22 cellular contexts compared by ENCODE assay signal in genomic region chrX:78746496-78746895, GRCh38. TPM values are rescaled to one million over a fixed set of nuclear protein-coding genes. Genes with fewer than 3 reads are reported as not detected.
"Had no signal": no experiment of that assay in that cellular context is flagged by ENCODE, and none has a peak within 500 bp of the region (broad histone marks: within the 10 kb centered on the region; RNA-seq: fewer than 3 reads in every experiment).

No MANE protein-coding gene starts in this region.

- DNase-seq: activated CD4-positive, alpha-beta T cell treated with anti-CD3 and anti-CD28 coated beads, Interleukin-2, amount 10 ng/mL, durations not matched to agents 24 days and 14 days; activated CD8-positive, alpha-beta T cell treated with anti-CD3 and anti-CD28 coated beads for 36 hours; activated naive CD4-positive, alpha-beta T cell; activated naive CD8-positive, alpha-beta T cell treated with anti-CD3 and anti-CD28 coated beads for 36 hours; activated T-cell treated with anti-CD3 and anti-CD28 coated beads, Interleukin-2, amount 50 U/mL, for 1 hour; amniotic stem cell; body of pancreas; central memory CD4-positive, alpha-beta T cell; gastrocnemius medialis; heart right ventricle; right cardiac atrium; stimulated activated naive CD8-positive, alpha-beta T cell treated with anti-CD3 and anti-CD28 coated beads, Interleukin-15, amount 100 ng/mL, for 72 hours; T-cell; trophoblast cell had no signal

- H3K4me1 ChIP-seq: body of pancreas, gastrocnemius medialis, heart right ventricle, prostate gland had no signal

- H3K27ac Mint-ChIP-seq: activated CD4-positive, alpha-beta T cell treated with anti-CD3 and anti-CD28 coated beads, Interleukin-2, amount 10 ng/mL, durations not matched to agents 24 days and 14 days; activated CD8-positive, alpha-beta T cell treated with anti-CD3 and anti-CD28 coated beads for 36 hours; activated naive CD8-positive, alpha-beta T cell treated with anti-CD3 and anti-CD28 coated beads for 36 hours; activated T-helper 17 cell treated with anti-CD3 and anti-CD28 coated beads, Interleukin-2, amount 50 U/mL, for 72 hours; mesothelial cell of epicardium; natural killer cell treated with Interleukin-12 subunit alpha and Interleukin-12 subunit beta and Interleukin-15 and Interleukin-18, amount 100 ng/mL, for 72 hours; stimulated activated naive CD8-positive, alpha-beta T cell treated with anti-CD3 and anti-CD28 coated beads, Interleukin-15, amount 100 ng/mL, for 72 hours; T-cell had no signal

- H3K4me1 Mint-ChIP-seq: activated CD4-positive, alpha-beta T cell treated with anti-CD3 and anti-CD28 coated beads, Interleukin-2, amount 10 ng/mL, durations not matched to agents 24 days and 14 days; activated naive CD8-positive, alpha-beta T cell treated with anti-CD3 and anti-CD28 coated beads for 36 hours; activated T-helper 17 cell treated with anti-CD3 and anti-CD28 coated beads, Interleukin-2, amount 50 U/mL, for 72 hours; stimulated activated naive CD8-positive, alpha-beta T cell treated with anti-CD3 and anti-CD28 coated beads, Interleukin-15, amount 100 ng/mL, for 72 hours; T-cell had no signal

- H3K9me3 Mint-ChIP-seq: activated CD8-positive, alpha-beta T cell treated with anti-CD3 and anti-CD28 coated beads for 36 hours; activated naive CD8-positive, alpha-beta T cell treated with anti-CD3 and anti-CD28 coated beads for 36 hours; activated T-helper 17 cell treated with anti-CD3 and anti-CD28 coated beads, Interleukin-2, amount 50 U/mL, for 72 hours; natural killer cell treated with Interleukin-12 subunit alpha and Interleukin-12 subunit beta and Interleukin-15 and Interleukin-18, amount 100 ng/mL, for 72 hours; stimulated activated naive CD8-positive, alpha-beta T cell treated with anti-CD3 and anti-CD28 coated beads, Interleukin-15, amount 100 ng/mL, for 72 hours; T-cell had no signal

- H3K36me3 Mint-ChIP-seq: activated naive CD8-positive, alpha-beta T cell treated with anti-CD3 and anti-CD28 coated beads for 36 hours; mesothelial cell of epicardium; natural killer cell treated with Interleukin-12 subunit alpha and Interleukin-12 subunit beta and Interleukin-15 and Interleukin-18, amount 100 ng/mL, for 72 hours; T-cell had no signal

- H3K27ac ChIP-seq: body of pancreas, gastrocnemius medialis, heart right ventricle, prostate gland, skin epidermis had no signal

- H3K4me3 ChIP-seq: body of pancreas, gastrocnemius medialis, lung, prostate gland, skin epidermis had no signal

- H3K9me3 ChIP-seq: body of pancreas, gastrocnemius medialis, heart right ventricle, prostate gland had no signal

- H3K36me3 ChIP-seq: gastrocnemius medialis, heart right ventricle, prostate gland had no signal

- H3K4me3 Mint-ChIP-seq: activated CD4-positive, alpha-beta T cell treated with anti-CD3 and anti-CD28 coated beads, Interleukin-2, amount 10 ng/mL, durations not matched to agents 24 days and 14 days; activated CD8-positive, alpha-beta T cell treated with anti-CD3 and anti-CD28 coated beads for 36 hours; activated naive CD8-positive, alpha-beta T cell treated with anti-CD3 and anti-CD28 coated beads for 36 hours; activated T-helper 17 cell treated with anti-CD3 and anti-CD28 coated beads, Interleukin-2, amount 50 U/mL, for 72 hours; natural killer cell treated with Interleukin-12 subunit alpha and Interleukin-12 subunit beta and Interleukin-15 and Interleukin-18, amount 100 ng/mL, for 72 hours; stimulated activated naive CD8-positive, alpha-beta T cell treated with anti-CD3 and anti-CD28 coated beads, Interleukin-15, amount 100 ng/mL, for 72 hours; T-cell had no signal

- ATAC-seq: activated CD8-positive, alpha-beta T cell treated with anti-CD3 and anti-CD28 coated beads for 36 hours; activated T-helper 17 cell treated with anti-CD3 and anti-CD28 coated beads, Interleukin-2, amount 50 U/mL, for 72 hours; body of pancreas; gastrocnemius medialis; heart right ventricle; left lobe of liver; natural killer cell treated with Interleukin-12 subunit alpha and Interleukin-12 subunit beta and Interleukin-15 and Interleukin-18, amount 100 ng/mL, for 72 hours; right cardiac atrium; SK-N-SH treated with all-trans-retinoic acid at 6 μM for 48 hours; stimulated activated naive CD8-positive, alpha-beta T cell treated with anti-CD3 and anti-CD28 coated beads, Interleukin-15, amount 100 ng/mL, for 72 hours; T-cell had no signal

- H3K27me3 Mint-ChIP-seq: activated CD8-positive, alpha-beta T cell treated with anti-CD3 and anti-CD28 coated beads for 36 hours; activated naive CD8-positive, alpha-beta T cell treated with anti-CD3 and anti-CD28 coated beads for 36 hours; activated T-helper 17 cell treated with anti-CD3 and anti-CD28 coated beads, Interleukin-2, amount 50 U/mL, for 72 hours; stimulated activated naive CD8-positive, alpha-beta T cell treated with anti-CD3 and anti-CD28 coated beads, Interleukin-15, amount 100 ng/mL, for 72 hours had no signal

- H3K27me3 ChIP-seq: body of pancreas, gastrocnemius medialis had no signal

RNA-seq across cellular contexts. Expression of gene LPAR4, which starts 1.0 kb away (rescaled TPM):
- total RNA-seq: activated CD4-positive, alpha-beta T cell treated with anti-CD3 and anti-CD28 coated beads, Interleukin-2, amount 10 ng/mL, durations not matched to agents 24 days and 14 days; activated CD8-positive, alpha-beta T cell treated with anti-CD3 and anti-CD28 coated beads for 36 hours; activated naive CD8-positive, alpha-beta T cell treated with anti-CD3 and anti-CD28 coated beads for 36 hours; activated T-helper 17 cell treated with anti-CD3 and anti-CD28 coated beads, Interleukin-2, amount 50 U/mL, for 72 hours; left lobe of liver; natural killer cell treated with Interleukin-12 subunit alpha and Interleukin-12 subunit beta and Interleukin-15 and Interleukin-18, amount 100 ng/mL, for 72 hours; T-cell had no signal
